Comparison of ENCODE assay signal across 14 cellular contexts in genomic region chr6:2961491-2961890, GRCh38. TPM values are rescaled to one million over a fixed set of nuclear protein-coding genes. Genes with fewer than 3 reads are reported as not detected.
DNase-seq lines count a peak whose midpoint lies in the region; TF ChIP-seq lines count a peak whose summit lies in the region.
"Had no signal": no experiment of that assay in that cellular context is flagged by ENCODE, and none has a peak within 500 bp of the region (broad histone marks: within the 10 kb centered on the region; RNA-seq: fewer than 3 reads in every experiment).

No MANE protein-coding gene starts in this region.

- intact Hi-C loops in Calu3 (cut with micrococcal nuclease; ENCODE audit: unreplicated experiment) (no loop called here), sigmoid colon (cut with DNase I) (no loop called here)

- H3K36me3 Mint-ChIP-seq in Calu3 (ENCODE audit: insufficient read depth, unreplicated experiment) = no peaks in the 10 kb centered on the region
- H3K36me3 Mint-ChIP-seq: brain had no signal

- 66% methylated on average over 6 of the region's 6 CpGs for WGBS in hepatocyte (ENCODE audit: low lambda C conversion rate, missing lambda C conversion rate)
- 36 to 74% methylated on average over 6 of the region's 6 CpGs for WGBS in sigmoid colon, 2 donors

- DNase-seq in Calu3 = no peak
- DNase-seq in Peyer's patch = peak in 2 of 3 donors; percentile 63 to 71
- DNase-seq in hepatocyte (ENCODE audit: low spot score) = no peak
- no peak for DNase-seq in sigmoid colon
- no peak for DNase-seq in islet precursor cell
- DNase-seq in LoVo (ENCODE audit: low spot score) = no peak
- no peak for DNase-seq in NCI-H524 treated with DMSO at 0.1 percent for 48 hours (lab: John Stamatoyannopoulos, UW)
- DNase-seq in NCI-H1105 treated with DMSO at 0.1 percent for 48 hours (lab: John Stamatoyannopoulos, UW) = no peak
- DNase-seq: activated naive CD4-positive, alpha-beta T cell; NK-92 treated with Interleukin-12 subunit alpha and Interleukin-12 subunit beta, amount 100 ng/mL, for 24 hours; SK-N-SH had no signal

- H2AFZ ChIP-seq in hepatocyte = no peak overlapping the region

- H3K4me3 Mint-ChIP-seq in Calu3 (ENCODE audit: low read depth, unreplicated experiment) = peak overlapping the region; percentile 53

- no TSS peak for BruUV-seq in Calu3 (replicated peaks; lab: Mats Ljungman, UMichigan)

- no peaks in the 10 kb centered on the region for H3K9me2 ChIP-seq in hepatocyte (replicated peaks; ENCODE audit: insufficient read depth)
- H3K9me2 ChIP-seq: SK-N-SH had no signal

- no peaks in the 10 kb centered on the region for H3K9me3 Mint-ChIP-seq in Calu3 (ENCODE audit: low read depth, unreplicated experiment)
- H3K9me3 Mint-ChIP-seq: brain had no signal

- H3K9me3 ChIP-seq in Peyer's patch = no peaks in the 10 kb centered on the region
- H3K9me3 ChIP-seq in hepatocyte (ENCODE audit: low read depth) = no peaks in the 10 kb centered on the region
- H3K9me3 ChIP-seq in sigmoid colon = no peaks in the 10 kb centered on the region
- H3K9me3 ChIP-seq: BLaER1, SK-N-SH had no signal

- H3K4me2 ChIP-seq in hepatocyte = peak overlapping the region; percentile 69
- H3K4me2 ChIP-seq: BLaER1 had no signal

- H3K4me1 Mint-ChIP-seq in Calu3 (ENCODE audit: low read depth, unreplicated experiment) = peaks cover 22% of the 10 kb centered on the region

- TF ChIP-seq POLR2A in Peyer's patch (IDR thresholded peaks at IDR 0.05) (no peak), sigmoid colon (IDR thresholded peaks at IDR 0.05) (no peak)

- H3K27me3 ChIP-seq in Peyer's patch (no peaks in the 10 kb centered on the region), hepatocyte (no peaks in the 10 kb centered on the region), sigmoid colon (no peaks in the 10 kb centered on the region)

- TF ChIP-seq EP300 in sigmoid colon (IDR thresholded peaks at IDR 0.05) = no peak

- no peaks in the 10 kb centered on the region for H4K20me1 ChIP-seq in hepatocyte (ENCODE audit: insufficient read depth, poor library complexity, severe bottlenecking)
- H4K20me1 ChIP-seq: BLaER1 had no signal

- peak overlapping the region in 2 of 4 donors; percentile 18 to 23 for H3K4me3 ChIP-seq in Peyer's patch
- H3K4me3 ChIP-seq in hepatocyte = no peak overlapping the region
- H3K4me3 ChIP-seq in sigmoid colon = no peak overlapping the region
- H3K4me3 ChIP-seq: BLaER1 had no signal

- no peaks in the 10 kb centered on the region for H3K27me3 Mint-ChIP-seq in Calu3 (ENCODE audit: unreplicated experiment)

- H3K27ac ChIP-seq in Peyer's patch = peak overlapping the region in 3 of 4 donors; percentile 51 to 64 (median 63)
- peak overlapping the region; percentile 73 for H3K27ac ChIP-seq in hepatocyte
- H3K27ac ChIP-seq in sigmoid colon = peak overlapping the region in 3 of 4 donors; percentile 57 to 64 (median 60)
- H3K27ac ChIP-seq: BLaER1 had no signal

- H3K79me2 ChIP-seq in hepatocyte = peaks cover 70% of the 10 kb centered on the region

- peak overlapping the region; percentile 30 for H3K27ac Mint-ChIP-seq in Calu3 (ENCODE audit: unreplicated experiment)

- TF ChIP-seq CTCF in Calu3 (IDR thresholded peaks at IDR 0.05; ENCODE audit: unreplicated experiment) (no peak), Peyer's patch (IDR thresholded peaks at IDR 0.05) (peak in 3 of 6 experiments; percentile 22 to 23 (median 22)), hepatocyte (IDR thresholded peaks at IDR 0.05; ENCODE audit: poor library complexity) (no peak), sigmoid colon (IDR thresholded peaks at IDR 0.05) (no peak)

- H3K4me1 ChIP-seq in Peyer's patch (peaks cover 0 to 85% (median 1%) of the 10 kb centered on the region in 4 donors), hepatocyte (ENCODE audit: insufficient read depth) (peaks cover 23% of the 10 kb centered on the region), sigmoid colon (peaks cover 0 to 67% (median 53%) of the 10 kb centered on the region in 4 donors)

- H3K36me3 ChIP-seq in Peyer's patch (peaks cover 0 to 24% (median 0%) of the 10 kb centered on the region in 3 donors), hepatocyte (replicated peaks; ENCODE audit: insufficient read depth, low read depth) (no peaks in the 10 kb centered on the region), sigmoid colon (peaks cover 0 to 7% (median 3%) of the 10 kb centered on the region in 4 donors)
- H3K36me3 ChIP-seq: BLaER1 had no signal

- CTCF ChIA-PET in Calu3 (lab: Charles Lee) = interaction anchor here (0.5 kb wide), 1 partner anchor 103 kb away, joined by 4 read pairs; no protein-coding TSS in a partner anchor

RNA-seq across cellular contexts. Expression of gene SERPINB6, which starts 9.9 kb away (rescaled TPM):
- 53.1 and 60.9 TPM in 2 replicates for total RNA-seq in Calu3 (2022)
- total RNA-seq in Peyer's patch = 100 to 1,000 TPM; 170 to 462 (median 219) TPM
- 77.7 and 87.9 TPM in 2 replicates for total RNA-seq in hepatocyte
- polyA plus RNA-seq in hepatocyte = 109 and 117 TPM in 2 replicates
- 100 to 1,000 TPM; 150 to 207 (median 174) TPM for total RNA-seq in sigmoid colon
- polyA plus RNA-seq in sigmoid colon = 100 to 1,000 TPM; 152 to 194 (median 178) TPM

RNA-seq across cellular contexts. Expression of gene NQO2, which starts 38.2 kb away (rescaled TPM):
- total RNA-seq in Calu3 (2022) (11.5 and 12.0 TPM in 2 replicates), Peyer's patch (10 to 100 TPM; 22.1 to 60.8 (median 29.3) TPM), hepatocyte (22.5 and 23.4 TPM in 2 replicates), sigmoid colon (10 to 100 TPM; 14.7 to 33.2 (median 24.0) TPM)
- polyA plus RNA-seq in hepatocyte (28.6 and 38.5 TPM in 2 replicates), sigmoid colon (10 to 100 TPM; 12.5 to 18.0 (median 16.1) TPM)

RNA-seq across cellular contexts. Expression of gene SERPINB9, which starts 58.4 kb away (rescaled TPM):
- total RNA-seq in Calu3 (2022) (17.2 and 22.9 TPM in 2 replicates), Peyer's patch (10 to 100 TPM in 1 of 4 donors, 1 to 10 TPM in 3; 2.9 to 13.2 (median 4.0) TPM), hepatocyte (37.2 and 51.1 TPM in 2 replicates), sigmoid colon (1 to 10 TPM; 5.0 to 7.5 (median 6.1) TPM)
- polyA plus RNA-seq in hepatocyte (60.5 and 70.0 TPM in 2 replicates), sigmoid colon (10 to 100 TPM in 1 of 3 donors, 1 to 10 TPM in 2; 2.3 to 16.2 (median 2.4) TPM)
- total RNA-seq: HT1080 had no signal

Comparison
In these comparisons a context has a peak if more than half of its experiments do, and no peak if none do; other contexts are left out.
1. DNase-seq: peak in Peyer's patch (2 of 3); none in Calu3 (single experiment), hepatocyte (single experiment), sigmoid colon (single experiment), islet precursor cell (single experiment), LoVo (single experiment), NCI-H524 treated with DMSO at 0.1 percent for 48 hours (single experiment) and NCI-H1105 treated with DMSO at 0.1 percent for 48 hours (single experiment).
2. Peak in every context shown above with its lines, with median percentiles within 50 percentile points of each other: H3K27ac ChIP-seq.